ENCODE assay signal across 2 cellular contexts in genomic region chr1:235688096-235688495, GRCh38.
TF ChIP-seq lines count a peak whose summit lies in the region.

No MANE protein-coding gene starts in this region.

TF ChIP-seq in HepG2, 621 proteins besides CTCF, POLR2A, EP300 and RAD21:
- TF ChIP-seq HMG20B (CRISPR knock-in tag; conservative IDR thresholded peaks at IDR 0.05) (no peak), ATF7 (IDR thresholded peaks at IDR 0.05) (peak; percentile 53; the same call in 1 of the 2 replicates), ATF7 (CRISPR knock-in tag; IDR thresholded peaks at IDR 0.05) (no peak), CEBPB (IDR thresholded peaks at IDR 0.05; ENCODE audit: borderline replicate concordance, low read depth, low read length) (peak; percentile 19; the same call in 1 of the 2 replicates)

TF ChIP-seq in K562, 482 proteins besides CTCF, POLR2A, EP300 and RAD21:
- no peak for TF ChIP-seq CEBPG (CRISPR knock-in tag; IDR thresholded peaks at IDR 0.05)
- peak; percentile 78 to 81 for TF ChIP-seq CEBPG (tag; conservative IDR thresholded peaks at IDR 0.05 in 1 of 2, IDR thresholded peaks at IDR 0.05 in 1 of 2)
- TF ChIP-seq ATF3 (IDR thresholded peaks at IDR 0.05) = peak; percentile 60; the same call in 1 of the 2 replicates
- TF ChIP-seq ATF3 (CRISPR knock-in tag; conservative IDR thresholded peaks at IDR 0.05) = no peak
- peak; percentile 61 for TF ChIP-seq CEBPB (tag; IDR thresholded peaks at IDR 0.05)
- TF ChIP-seq MTA3 (IDR thresholded peaks at IDR 0.05; ENCODE audit: borderline replicate concordance) = no peak
- no peak for TF ChIP-seq SIX5 (IDR thresholded peaks at IDR 0.05; ENCODE audit: borderline replicate concordance in 1 of 2, insufficient read depth in 1 of 2, low read depth in 1 of 2, low read length in 2 of 2)
- no peak for TF ChIP-seq DMBX1 (CRISPR knock-in tag; IDR thresholded peaks at IDR 0.05; ENCODE audit: borderline replicate concordance)
TF ChIP-seq in K562: peak in this region for 3.
